In genomic region chr15:31392761-31393401, GRCh38 we compare ENCODE assay signal across 1 cellular context.
TF ChIP-seq lines count a peak whose summit lies in the region.

No MANE protein-coding gene starts in this region.

TF ChIP-seq in IMR-90, 13 proteins besides CTCF, POLR2A, EP300 and RAD21 (continued from another document):
- no peak for TF ChIP-seq USF2 (IDR thresholded peaks at IDR 0.05; ENCODE audit: low read depth, low read length)
- no peak for TF ChIP-seq MXI1 (IDR thresholded peaks at IDR 0.05; ENCODE audit: borderline replicate concordance, low read depth, low read length)
- TF ChIP-seq MAFK (IDR thresholded peaks at IDR 0.05; ENCODE audit: low read depth, low read length), result no peak
- TF ChIP-seq RFX5 (IDR thresholded peaks at IDR 0.05; ENCODE audit: low read depth, low read length), result no peak
